10 cellular contexts compared by ENCODE assay signal in genomic region chr17:29150191-29150590, GRCh38. TPM values are rescaled to one million over a fixed set of nuclear protein-coding genes. Genes with fewer than 3 reads are reported as not detected.
DNase-seq lines count a peak whose midpoint lies in the region; ATAC-seq, FAIRE-seq and TF ChIP-seq lines count a peak whose summit lies in the region.
"Had no signal": no experiment of that assay in that cellular context is flagged by ENCODE, and none has a peak within 500 bp of the region (broad histone marks: within the 10 kb centered on the region; RNA-seq: fewer than 3 reads in every experiment).

No MANE protein-coding gene starts in this region.

- no peak for ATAC-seq in activated T-cell treated with anti-CD3 and anti-CD28 coated beads, Interleukin-2, amount 50 U/mL, for 4 hours
- no peak for ATAC-seq in HepG2
- no peak for ATAC-seq in SK-N-SH treated with all-trans-retinoic acid at 6 μM for 48 hours

- no TSS peak for BruUV-seq in HepG2 (replicated peaks; lab: Mats Ljungman, UMichigan)

- H3K27ac Mint-ChIP-seq in activated T-cell treated with anti-CD3 and anti-CD28 coated beads, Interleukin-2, amount 50 U/mL, for 24 hours: no peak overlapping the region

- TF ChIP-seq CTCF in HepG2 (CRISPR knock-in tag; IDR thresholded peaks at IDR 0.05) (no peak), suprapubic skin (IDR thresholded peaks at IDR 0.05) (no peak)

- H3K4me1 Mint-ChIP-seq in activated T-cell treated with anti-CD3 and anti-CD28 coated beads, Interleukin-2, amount 50 U/mL, for 4 hours (ENCODE audit: low read depth): peaks cover 50% of the 10 kb centered on the region
- H3K4me1 Mint-ChIP-seq in activated T-cell treated with anti-CD3 and anti-CD28 coated beads, Interleukin-2, amount 50 U/mL, for 24 hours (ENCODE audit: low read depth): peaks cover 54% of the 10 kb centered on the region

- H3K4me3 ChIP-seq in HepG2 (replicated peaks in 1 of 3; ENCODE audit: insufficient read depth in 1 of 3, low read depth in 2 of 3, low read length in 3 of 3) (no peak overlapping the region), suprapubic skin (no peak overlapping the region)

- in situ Hi-C loops in HepG2 (cut with HindIII; ENCODE audit: extremely low pct_ligation_motif_present, low pct_unique_long_range_greater_than_20kb): no loop called here

- H3K4me2 ChIP-seq in HepG2 (ENCODE audit: low read depth, low read length): no peak overlapping the region

- 100% methylated on average over 2 of the region's 2 CpGs for WGBS in HepG2 (ENCODE audit: low lambda C conversion rate)
- 22% methylated on average over 2 of the region's 2 CpGs for WGBS in suprapubic skin

- peaks cover 87% of the 10 kb centered on the region for H3K4me1 ChIP-seq in HepG2 (ENCODE audit: insufficient read depth, low read length)
- peaks cover 67% of the 10 kb centered on the region for H3K4me1 ChIP-seq in suprapubic skin

- CTCF ChIA-PET in HepG2 (lab: Yijun Ruan, JAX; ENCODE audit: low intra/inter-chr PET ratio, low total read pairs): interaction anchor here (2.7 to 4.6 kb wide), 2 partner anchors 30 to 68 kb away, joined by 40 to 44 read pairs; partner anchors contain the start of gene MYO18A

- H3K36me3 Mint-ChIP-seq in activated T-cell treated with anti-CD3 and anti-CD28 coated beads, Interleukin-2, amount 50 U/mL, for 4 hours (ENCODE audit: insufficient read depth): no peaks in the 10 kb centered on the region
- no peaks in the 10 kb centered on the region for H3K36me3 Mint-ChIP-seq in activated T-cell treated with anti-CD3 and anti-CD28 coated beads, Interleukin-2, amount 50 U/mL, for 24 hours (ENCODE audit: low read depth)

- no peak for TF ChIP-seq RAD21 in HepG2 (CRISPR knock-in tag; IDR thresholded peaks at IDR 0.05)

- intact Hi-C loops in HepG2 (cut with micrococcal nuclease; ENCODE audit: unreplicated experiment): loop anchor here (10.0 kb wide), 1 partner anchor 145 kb away; the partner anchor contains the start of gene NUFIP2

- no peaks in the 10 kb centered on the region for H3K27me3 ChIP-seq in HepG2 (ENCODE audit: control insufficient read depth in 1 of 2, insufficient read depth in 2 of 2, low read length in 2 of 2)
- H3K27me3 ChIP-seq in suprapubic skin: no peaks in the 10 kb centered on the region

- H4K20me1 ChIP-seq in HepG2 (ENCODE audit: insufficient read depth, low read length): peaks cover 13% of the 10 kb centered on the region; the same call in 1 of the 2 replicates

- H3K79me2 ChIP-seq in HepG2 (ENCODE audit: insufficient read depth, low read length): peaks cover 54% of the 10 kb centered on the region

- TF ChIP-seq EP300 in HepG2 (IDR thresholded peaks at IDR 0.05; ENCODE audit: low read depth in 2 of 2, low read length in 2 of 2) (no peak), HepG2 (CRISPR knock-in tag; IDR thresholded peaks at IDR 0.05; ENCODE audit: borderline replicate concordance) (no peak), suprapubic skin (IDR thresholded peaks at IDR 0.05) (no peak)

- POLR2A ChIA-PET in HepG2 (lab: Yijun Ruan, JAX): interaction anchor here (0.9 to 21.6 kb wide), 4 partner anchors 10 to 144 kb away, joined by 3 to 618 read pairs (median 14); partner anchors contain the start of genes MYO18A and NUFIP2

- no peaks in the 10 kb centered on the region for H3K9me3 Mint-ChIP-seq in activated T-cell treated with anti-CD3 and anti-CD28 coated beads, Interleukin-2, amount 50 U/mL, for 4 hours
- H3K9me3 Mint-ChIP-seq in activated T-cell treated with anti-CD3 and anti-CD28 coated beads, Interleukin-2, amount 50 U/mL, for 24 hours: no peaks in the 10 kb centered on the region
- H3K9me3 Mint-ChIP-seq: type B pancreatic cell had no signal

- H3K36me3 ChIP-seq in HepG2 (replicated peaks in 1 of 2; ENCODE audit: control insufficient read depth in 1 of 2, insufficient read depth in 2 of 2, low read length in 2 of 2): peaks cover 7 to 19% of the 10 kb centered on the region in 2 experiments; a peak in 4 of 5 replicates
- H3K36me3 ChIP-seq in suprapubic skin: no peaks in the 10 kb centered on the region

- TF ChIP-seq POLR2A in HepG2 (IDR thresholded peaks at IDR 0.05; ENCODE audit: insufficient read depth in 1 of 2, low read depth in 2 of 2, low read length in 2 of 2) (no peak), suprapubic skin (IDR thresholded peaks at IDR 0.05) (no peak)

- no peaks in the 10 kb centered on the region for H3K9me3 ChIP-seq in HepG2 (ENCODE audit: low read length)
- no peaks in the 10 kb centered on the region for H3K9me3 ChIP-seq in suprapubic skin
- H3K9me3 ChIP-seq: SK-N-SH had no signal

- FAIRE-seq in HepG2 (lab: Jason Lieb, UNC): no peak

- H3K4me3 Mint-ChIP-seq in activated T-cell treated with anti-CD3 and anti-CD28 coated beads, Interleukin-2, amount 50 U/mL, for 4 hours: peak overlapping the region; percentile 64
- no peak overlapping the region for H3K4me3 Mint-ChIP-seq in activated T-cell treated with anti-CD3 and anti-CD28 coated beads, Interleukin-2, amount 50 U/mL, for 24 hours

- H3K27ac ChIP-seq in angular gyrus (ENCODE audit: low read depth, low read length) (peak overlapping the region; percentile 89), HepG2 (ENCODE audit: extremely low read length, insufficient read depth, low read length) (peak overlapping the region; percentile 9), suprapubic skin (peak overlapping the region; percentile 83)

- no peak for DNase-seq in activated T-cell treated with anti-CD3 and anti-CD28 coated beads, Interleukin-2, amount 50 U/mL, for 4 hours
- no peak for DNase-seq in activated T-cell treated with anti-CD3 and anti-CD28 coated beads, Interleukin-2, amount 50 U/mL, for 24 hours
- DNase-seq in HepG2 (ENCODE audit: low spot score) (no peak), suprapubic skin (ENCODE audit: low spot score in 2 of 2) (no peak), RKO (ENCODE audit: low spot score) (no peak), GOT3 (lab: John Stamatoyannopoulos, UW) (no peak)
- DNase-seq: SK-N-SH had no signal

- H2AFZ ChIP-seq in HepG2 (ENCODE audit: low read length): no peak overlapping the region

- H3K9ac ChIP-seq in HepG2 (ENCODE audit: insufficient read depth, low read depth, low read length): no peak overlapping the region
- H3K9ac ChIP-seq: SK-N-SH had no signal

- H3K27me3 Mint-ChIP-seq in activated T-cell treated with anti-CD3 and anti-CD28 coated beads, Interleukin-2, amount 50 U/mL, for 4 hours (ENCODE audit: low read depth): no peaks in the 10 kb centered on the region
- no peaks in the 10 kb centered on the region for H3K27me3 Mint-ChIP-seq in activated T-cell treated with anti-CD3 and anti-CD28 coated beads, Interleukin-2, amount 50 U/mL, for 24 hours
- H3K27me3 Mint-ChIP-seq: type B pancreatic cell had no signal

TF ChIP-seq in HepG2, 621 proteins besides CTCF, POLR2A, EP300 and RAD21 (continues in another document):
- TF ChIP-seq, protein P1, sequence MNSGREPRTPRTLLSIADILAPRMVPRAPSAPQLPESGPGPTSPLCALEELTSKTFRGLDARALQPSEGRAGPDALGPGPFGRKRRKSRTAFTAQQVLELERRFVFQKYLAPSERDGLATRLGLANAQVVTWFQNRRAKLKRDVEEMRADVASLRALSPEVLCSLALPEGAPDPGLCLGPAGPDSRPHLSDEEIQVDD (CRISPR knock-in tag; IDR thresholded peaks at IDR 0.05; ENCODE audit: borderline replicate concordance): no peak
- no peak for TF ChIP-seq ZNF430 (CRISPR knock-in tag; IDR thresholded peaks at IDR 0.05)
- no peak for TF ChIP-seq NCOA5 (CRISPR knock-in tag; IDR thresholded peaks at IDR 0.05)
- TF ChIP-seq ZNF7 (CRISPR knock-in tag; IDR thresholded peaks at IDR 0.05): no peak
- TF ChIP-seq KLF11 (CRISPR knock-in tag; IDR thresholded peaks at IDR 0.05): no peak
- TF ChIP-seq RELA (CRISPR knock-in tag; IDR thresholded peaks at IDR 0.05): no peak

TF ChIP-seq in SK-N-SH treated with all-trans-retinoic acid at 6 μM for 48 hours, 23 proteins besides CTCF, POLR2A, EP300 and RAD21 (continues in another document):
- TF ChIP-seq BACH2 (CRISPR knock-in tag; IDR thresholded peaks at IDR 0.05; ENCODE audit: borderline replicate concordance) (no peak), SNAI2 (CRISPR knock-in tag; IDR thresholded peaks at IDR 0.05) (no peak), ZFP30 (CRISPR knock-in tag; IDR thresholded peaks at IDR 0.05) (no peak), TCF4 (CRISPR knock-in tag; IDR thresholded peaks at IDR 0.05; ENCODE audit: borderline replicate concordance) (no peak)

RNA-seq across cellular contexts. Expression of gene MYO18A, which starts 30.0 kb away (rescaled TPM):
- 10 to 100 TPM; 24.2 to 24.3 (median 24.2) TPM for total RNA-seq in activated T-cell treated with anti-CD3 and anti-CD28 coated beads, Interleukin-2, amount 50 U/mL, for 4 hours
- total RNA-seq in HepG2 (2016; rRNA removed; fragmentation: Illumina TruSeq; extraction: Trizol) (21.2 and 24.8 TPM in 2 replicates), suprapubic skin (100 to 1,000 TPM in 2 of 4 donors, 10 to 100 TPM in 2; 87.6 to 253 (median 106) TPM)
- total RNA-seq in HepG2 (2016; cell fraction: cytosol; rRNA removed; fragmentation: Illumina TruSeq; extraction: Trizol; ENCODE audit: low read depth): 4.9 and 7.5 TPM in 2 replicates
- total RNA-seq in HepG2 (2016; cell fraction: insoluble cytoplasmic fraction; rRNA removed; fragmentation: Illumina TruSeq; extraction: Trizol): 16.3 and 25.6 TPM in 2 replicates
- total RNA-seq in HepG2 (2016; cell fraction: membrane; rRNA removed; fragmentation: Illumina TruSeq; extraction: Trizol): 5.8 and 6.0 TPM in 2 replicates
- total RNA-seq in HepG2 (2016; cell fraction: nucleus; rRNA removed; fragmentation: Illumina TruSeq; extraction: Trizol): 24.8 and 30.3 TPM in 2 replicates
- polyA plus RNA-seq in HepG2 (2011; rRNA removed): 16.8 and 23.2 TPM in 2 replicates
- polyA plus RNA-seq in HepG2 (2011; cell fraction: cytosol; rRNA removed): 8.3 and 9.6 TPM in 2 replicates
- polyA plus RNA-seq in HepG2 (2011; cell fraction: nucleus; rRNA removed): 155 and 159 TPM in 2 replicates
- 42.0 and 44.5 TPM in 2 replicates for polyA plus RNA-seq in HepG2 (2012)
- 0.96 and 1.4 TPM in 2 replicates for polyA plus RNA-seq in HepG2 (2016; cell fraction: cytosol; fragmentation: Illumina TruSeq; extraction: Trizol; ENCODE audit: low read depth)
- 16.0 and 20.4 TPM in 2 replicates for polyA plus RNA-seq in HepG2 (2016; cell fraction: insoluble cytoplasmic fraction; fragmentation: Illumina TruSeq; extraction: Trizol; ENCODE audit: low read depth)
- polyA plus RNA-seq in HepG2 (2016; cell fraction: membrane; fragmentation: Illumina TruSeq; extraction: Trizol; ENCODE audit: low read depth): 2.4 and 3.0 TPM in 2 replicates
- polyA plus RNA-seq in HepG2 (2016; cell fraction: nucleus; fragmentation: Illumina TruSeq; extraction: Trizol; ENCODE audit: insufficient read depth, low read depth): 72.8 and 77.7 TPM in 2 replicates
- polyA minus RNA-seq in HepG2 (2011; rRNA and poly(A)+ RNA removed; ENCODE audit: low replicate concordance): 39.4 and 67.1 TPM in 2 replicates
- polyA minus RNA-seq in HepG2 (2011; cell fraction: cytosol; rRNA and poly(A)+ RNA removed): 13.7 and 17.4 TPM in 2 replicates
- polyA minus RNA-seq in HepG2 (2011; cell fraction: nucleus; rRNA and poly(A)+ RNA removed): 65.8 and 83.4 TPM in 2 replicates

Comparison
In these comparisons a context has a peak if more than half of its experiments do, and no peak if none do; other contexts are left out.
1. H3K27ac ChIP-seq: peak in every context shown above with its lines; median percentile 89 in angular gyrus; 83 in suprapubic skin; 9 in HepG2.